In the genomic region with DNA sequence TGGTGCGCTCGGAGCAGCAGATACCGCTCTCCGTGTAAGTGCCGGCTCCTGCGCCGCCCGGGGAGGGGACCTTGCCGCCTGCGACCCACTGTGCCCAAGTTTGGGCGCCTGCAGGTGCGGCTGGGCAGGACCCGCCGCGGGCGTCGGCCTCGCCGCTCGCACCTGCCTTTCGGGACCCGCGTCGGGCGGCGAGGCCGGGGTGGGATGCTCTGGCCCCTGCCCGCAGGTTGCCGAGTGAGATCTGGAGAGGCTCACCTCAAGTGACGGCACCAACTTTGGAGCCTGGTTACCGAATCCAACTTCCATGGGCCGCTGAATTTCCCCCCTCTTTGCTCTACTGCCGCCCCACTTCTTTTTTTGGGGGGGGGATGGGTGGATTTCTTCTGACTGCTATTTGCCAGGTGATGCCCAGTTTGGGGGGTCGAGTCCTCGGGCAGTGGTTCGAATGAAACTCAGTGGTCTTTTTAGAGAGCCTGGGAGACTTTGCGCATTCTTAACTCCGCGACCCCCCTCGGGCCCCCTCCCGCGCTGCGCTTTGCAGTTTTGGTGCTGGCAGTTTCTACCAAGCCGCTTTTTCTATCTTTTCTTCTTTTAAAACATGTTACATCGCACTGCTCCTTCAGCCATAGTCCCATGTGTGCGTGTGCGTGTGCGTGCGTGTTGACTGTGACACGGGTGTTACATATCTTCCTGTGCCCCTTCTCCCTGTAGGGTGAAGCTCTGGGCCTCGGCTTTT, we compare ENCODE assay signal across 10 cellular contexts. TPM values are rescaled to one million over a fixed set of nuclear protein-coding genes. Genes with fewer than 3 reads are reported as not detected.
DNase-seq lines count a peak whose midpoint lies in the region; ATAC-seq and TF ChIP-seq lines count a peak whose summit lies in the region.
"Had no signal": no experiment of that assay in that cellular context is flagged by ENCODE, and none has a peak within 500 bp of the region (broad histone marks: within the 10 kb centered on the region; RNA-seq: fewer than 3 reads in every experiment).

No MANE protein-coding gene starts in this region.

- TF ChIP-seq POLR2A in tibial nerve (IDR thresholded peaks at IDR 0.05) = no peak

- H3K79me2 ChIP-seq in mesendoderm (ENCODE audit: control insufficient read depth, insufficient read depth, low read length) = no peaks in the 10 kb centered on the region

- no peak overlapping the region for H4K8ac ChIP-seq in mesendoderm (ENCODE audit: low read depth, low read length)

- no peak overlapping the region for H3K56ac ChIP-seq in mesendoderm (ENCODE audit: low read length)

- peaks cover 45% of the 10 kb centered on the region for H3K27me3 Mint-ChIP-seq in activated T-cell treated with anti-CD3 and anti-CD28 coated beads, Interleukin-2, amount 50 U/mL, for 72 hours (ENCODE audit: low read depth)

- H3K79me1 ChIP-seq in mesendoderm (ENCODE audit: low read length) = no peaks in the 10 kb centered on the region

- no peak overlapping the region for H3K23ac ChIP-seq in mesendoderm (ENCODE audit: low read length)

- H3K9me3 Mint-ChIP-seq in activated T-cell treated with anti-CD3 and anti-CD28 coated beads, Interleukin-2, amount 50 U/mL, for 72 hours = peaks cover 0 to 2% of the 10 kb centered on the region in 2 donors
- H3K9me3 Mint-ChIP-seq: activated T-cell treated with anti-CD3 and anti-CD28 coated beads, Interleukin-2, amount 50 U/mL, for 4 hours had no signal

- no peak overlapping the region for H4K5ac ChIP-seq in mesendoderm (ENCODE audit: low read length)

- H3K9me3 ChIP-seq in tibial nerve = no peaks in the 10 kb centered on the region
- H3K9me3 ChIP-seq: SJCRH30 had no signal

- no peak for TF ChIP-seq CTCF in tibial nerve (IDR thresholded peaks at IDR 0.05)

- H3K9ac ChIP-seq in mesendoderm (ENCODE audit: low read length) = no peak overlapping the region

- ATAC-seq in activated T-cell treated with anti-CD3 and anti-CD28 coated beads, Interleukin-2, amount 50 U/mL, for 72 hours (replicated peaks in 1 of 2) = no peak
- no peak for ATAC-seq in GM19397 (IDR thresholded peaks at IDR 0.05; ENCODE audit: unreplicated experiment)

- peak overlapping the region; percentile 52 for H3K4me2 ChIP-seq in mesendoderm (ENCODE audit: low read length)

- no peak overlapping the region for H2BK15ac ChIP-seq in mesendoderm (replicated peaks; ENCODE audit: low read depth)

- peak overlapping the region; percentile 28 to 72 for H3K4me3 Mint-ChIP-seq in activated T-cell treated with anti-CD3 and anti-CD28 coated beads, Interleukin-2, amount 50 U/mL, for 72 hours
- H3K4me3 Mint-ChIP-seq: activated T-cell treated with anti-CD3 and anti-CD28 coated beads, Interleukin-2, amount 50 U/mL, for 4 hours had no signal

- no peak overlapping the region for H3K4ac ChIP-seq in mesendoderm (ENCODE audit: low read depth, low read length)

- DNase-seq in activated T-cell treated with anti-CD3 and anti-CD28 coated beads, Interleukin-2, amount 50 U/mL, for 72 hours = no peak
- DNase-seq in activated T-cell treated with anti-CD3 and anti-CD28 coated beads for 4 hours (no peak), mesendoderm (peak; percentile 14), tibial nerve (ENCODE audit: low spot score in 2 of 2) (no peak), cortex of kidney (lab: John Stamatoyannopoulos, UW) (no peak)
- no peak for DNase-seq in effector CD8-positive, alpha-beta T cell (lab: John Stamatoyannopoulos, UW)
- DNase-seq: activated T-cell treated with anti-CD3 and anti-CD28 coated beads, Interleukin-2, amount 50 U/mL, for 4 hours; SJCRH30 had no signal

- H3K4me1 ChIP-seq in mesendoderm (ENCODE audit: control insufficient read depth, low read depth, low read length) = no peaks in the 10 kb centered on the region
- peaks cover 0 to 33% (median 2%) of the 10 kb centered on the region in 4 donors for H3K4me1 ChIP-seq in tibial nerve
- H3K4me1 ChIP-seq: SJCRH30 had no signal

- TF ChIP-seq EP300 in tibial nerve (IDR thresholded peaks at IDR 0.05) = no peak

- H3K36me3 Mint-ChIP-seq in activated T-cell treated with anti-CD3 and anti-CD28 coated beads, Interleukin-2, amount 50 U/mL, for 72 hours (ENCODE audit: insufficient read depth in 2 of 2) = peaks cover 1% of the 10 kb centered on the region in 2 donors

- H3K4me3 ChIP-seq in mesendoderm (ENCODE audit: low read length) (no peak overlapping the region), tibial nerve (peak overlapping the region in 3 of 4 donors; percentile 36 to 72 (median 40))
- H3K4me3 ChIP-seq: SJCRH30 had no signal

- H2BK5ac ChIP-seq in mesendoderm (ENCODE audit: low read length) = no peak overlapping the region

- peaks cover 39% of the 10 kb centered on the region for H3K27me3 ChIP-seq in mesendoderm (ENCODE audit: insufficient read depth, low read length, poor library complexity)
- peaks cover 0 to 37% of the 10 kb centered on the region in 2 donors for H3K27me3 ChIP-seq in tibial nerve
- H3K27me3 ChIP-seq: SJCRH30 had no signal

- H2AK5ac ChIP-seq in mesendoderm (ENCODE audit: low read length) = no peak overlapping the region

- no peak overlapping the region for H3K27ac Mint-ChIP-seq in activated T-cell treated with anti-CD3 and anti-CD28 coated beads, Interleukin-2, amount 50 U/mL, for 72 hours

- no peak overlapping the region for H3K18ac ChIP-seq in mesendoderm (ENCODE audit: low read length)

- no peak overlapping the region for H2BK120ac ChIP-seq in mesendoderm (ENCODE audit: low read depth, low read length)

- H3K27ac ChIP-seq in cingulate gyrus (ENCODE audit: low read depth, low read length) = peak overlapping the region; percentile 47
- H3K27ac ChIP-seq in mesendoderm (ENCODE audit: low read depth, low read length) = no peak overlapping the region
- H3K27ac ChIP-seq in tibial nerve = peak overlapping the region in 2 of 4 donors; percentile 36 to 70
- H3K27ac ChIP-seq: SJCRH30 had no signal

- no peaks in the 10 kb centered on the region for H3K36me3 ChIP-seq in mesendoderm (ENCODE audit: control insufficient read depth, insufficient read depth, low read length)
- H3K36me3 ChIP-seq in tibial nerve = no peaks in the 10 kb centered on the region
- H3K36me3 ChIP-seq: SJCRH30 had no signal

- peaks cover 6% of the 10 kb centered on the region for H3K4me1 Mint-ChIP-seq in activated T-cell treated with anti-CD3 and anti-CD28 coated beads, Interleukin-2, amount 50 U/mL, for 72 hours (ENCODE audit: low read depth)

- WGBS in mesendoderm (ENCODE audit: extremely low coverage, insufficient coverage, low lambda C conversion rate) = no CpG with 5 or more reads among the region's 51 CpGs
- WGBS in tibial nerve, 2 donors = 1 to 2% methylated on average over 41 to 45 of the region's 51 CpGs

RNA-seq across cellular contexts. Expression of gene CACNA2D3, which starts 0.6 kb away (rescaled TPM):
- total RNA-seq in activated T-cell treated with anti-CD3 and anti-CD28 coated beads, Interleukin-2, amount 50 U/mL, for 72 hours = not detected
- 0.93 TPM for polyA plus RNA-seq in mesendoderm (2013, experiment 1 of 2)
- polyA plus RNA-seq in mesendoderm (2013, experiment 2 of 2) = 0.87 TPM
- total RNA-seq in tibial nerve = 1 to 10 TPM in 3 of 4 donors, under 1 TPM in 1; 0.30 to 9.6 (median 3.9) TPM
- total RNA-seq: activated T-cell treated with anti-CD3 and anti-CD28 coated beads, Interleukin-2, amount 50 U/mL, for 4 hours had no signal
